19 cellular contexts compared by ENCODE assay signal in genomic region chr19:30609656-30610270, GRCh38.
"Had no signal": no experiment of that assay in that cellular context is flagged by ENCODE, and none has a peak within 500 bp of the region (broad histone marks: within the 10 kb centered on the region; RNA-seq: fewer than 3 reads in every experiment).

No MANE protein-coding gene starts in this region.

- H3K27me3 ChIP-seq: esophagus squamous epithelium, gastrocnemius medialis, left lung had no signal

- H3K4me1 ChIP-seq: esophagus squamous epithelium, gastrocnemius medialis, heart right ventricle, left lung, lower lobe of right lung had no signal

- H3K36me3 ChIP-seq: esophagus squamous epithelium, gastrocnemius medialis, heart right ventricle, left lung, lower lobe of right lung had no signal

- H3K9me3 ChIP-seq: esophagus squamous epithelium, gastrocnemius medialis, heart right ventricle, left lung, lower lobe of right lung, mucosa of descending colon had no signal

- ATAC-seq: gastrocnemius medialis, heart right ventricle, left cardiac atrium, left lung, left ventricle myocardium superior, lower lobe of right lung, mucosa of descending colon had no signal

- H3K4me3 ChIP-seq: coronary artery, dorsolateral prefrontal cortex, esophagus squamous epithelium, gastrocnemius medialis, heart right ventricle, left lung, lower lobe of right lung, mucosa of descending colon had no signal

- H3K27ac ChIP-seq: coronary artery, dorsolateral prefrontal cortex, esophagus squamous epithelium, gastrocnemius medialis, heart right ventricle, left lung, lower lobe of right lung had no signal

- DNase-seq: dermis blood vessel endothelial cell; dorsolateral prefrontal cortex; effector CD4-positive, alpha-beta T cell; effector memory CD4-positive, alpha-beta T cell; esophagus squamous epithelium; foreskin fibroblast; foreskin melanocyte; gastrocnemius medialis; glutamatergic neuron; head of caudate nucleus; heart right ventricle; hippocampal formation; left cardiac atrium; left lung; left ventricle myocardium superior; lower lobe of right lung; mesenchymal stem cell; mucosa of descending colon had no signal
